Comparison of ENCODE assay signal across 18 cellular contexts in the genomic region with DNA sequence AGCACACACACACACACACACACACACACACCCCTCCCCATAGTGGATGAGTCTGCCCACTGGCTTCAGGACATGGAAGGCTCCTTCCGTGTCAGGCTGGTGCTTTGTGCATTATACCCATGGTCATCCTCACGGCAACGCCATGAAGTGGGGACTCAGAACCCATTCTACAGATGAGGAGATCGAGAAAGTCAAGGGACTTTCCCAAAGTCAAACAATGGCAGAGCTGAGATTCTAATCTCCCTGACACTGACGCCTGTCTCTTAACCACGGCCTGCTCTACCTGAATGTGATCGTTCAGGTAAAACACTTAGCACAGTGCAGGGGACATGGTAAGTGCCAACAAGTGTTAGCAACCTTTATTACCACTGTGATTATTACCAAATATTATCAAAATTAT. TPM values are rescaled to one million over a fixed set of nuclear protein-coding genes. Genes with fewer than 3 reads are reported as not detected.
DNase-seq lines count a peak whose midpoint lies in the region; ATAC-seq, FAIRE-seq and TF ChIP-seq lines count a peak whose summit lies in the region.
"Had no signal": no experiment of that assay in that cellular context is flagged by ENCODE, and none has a peak within 500 bp of the region (broad histone marks: within the 10 kb centered on the region; RNA-seq: fewer than 3 reads in every experiment).

No MANE protein-coding gene starts in this region.

- peak overlapping the region; percentile 46 for H3K4me3 Mint-ChIP-seq in neural progenitor cell
- H3K4me3 Mint-ChIP-seq: GM23338, HFFc6 had no signal

- WGBS in K562 (ENCODE audit: insufficient coverage, low coverage, missing lambda C conversion rate) = 4% methylated on average over 4 of the region's 7 CpGs

- H3K79me2 ChIP-seq in K562 (ENCODE audit: control insufficient read depth, insufficient read depth, low read length) (no peaks in the 10 kb centered on the region), neural progenitor cell (ENCODE audit: low read depth) (peaks cover 8% of the 10 kb centered on the region)

- H3K9me3 ChIP-seq in K562 (replicated peaks; ENCODE audit: control insufficient read depth, insufficient read depth, low read depth, low read length) = no peaks in the 10 kb centered on the region
- no peaks in the 10 kb centered on the region for H3K9me3 ChIP-seq in kidney (ENCODE audit: control insufficient read depth in 1 of 2, low read length in 2 of 2)
- no peaks in the 10 kb centered on the region for H3K9me3 ChIP-seq in neural progenitor cell (ENCODE audit: low read depth)
- H3K9me3 ChIP-seq in gastrocnemius medialis = no peaks in the 10 kb centered on the region
- H3K9me3 ChIP-seq: HAP-1 had no signal

- H4K20me1 ChIP-seq in K562 (replicated peaks; ENCODE audit: control insufficient read depth, insufficient read depth, low read length) (0 out of 2 replicates have a peak, but pooled peaks cover 4% of the 10 kb centered on the region), neural progenitor cell (ENCODE audit: low read depth) (no peaks in the 10 kb centered on the region)

- no peaks in the 10 kb centered on the region for H3K9me3 Mint-ChIP-seq in neural progenitor cell
- H3K9me3 Mint-ChIP-seq: CD4-positive, alpha-beta memory T cell; GM23338; HFFc6 had no signal

- H3K4me1 ChIP-seq in K562 (replicated peaks in 1 of 2; ENCODE audit: control insufficient read depth in 2 of 2, insufficient read depth in 2 of 2, low read length in 2 of 2) = peaks cover 0 to 25% of the 10 kb centered on the region in 2 experiments; a peak in 3 of 5 replicates
- no peaks in the 10 kb centered on the region for H3K4me1 ChIP-seq in kidney (ENCODE audit: control insufficient read depth in 1 of 2, insufficient read depth in 1 of 2, low read depth in 1 of 2, low read length in 2 of 2)
- H3K4me1 ChIP-seq in neural progenitor cell = peaks cover 36% of the 10 kb centered on the region
- H3K4me1 ChIP-seq in gastrocnemius medialis = peaks cover 17 to 38% of the 10 kb centered on the region in 2 donors

- no peak overlapping the region for H3K27ac ChIP-seq in K562 (ENCODE audit: extremely low read depth, low read depth, low read length)
- no peak overlapping the region for H3K27ac ChIP-seq in kidney (ENCODE audit: low read depth in 2 of 2, low read length in 2 of 2)
- no peak overlapping the region for H3K27ac ChIP-seq in neural progenitor cell
- H3K27ac ChIP-seq in gastrocnemius medialis = no peak overlapping the region

- no peaks in the 10 kb centered on the region for H3K9me1 ChIP-seq in K562 (ENCODE audit: control insufficient read depth, insufficient read depth, low read length)

- no peak overlapping the region for H3K4me3 ChIP-seq in K562
- no peak overlapping the region for H3K4me3 ChIP-seq in kidney (ENCODE audit: low read length in 2 of 2)
- H3K4me3 ChIP-seq in neural progenitor cell = no peak overlapping the region
- H3K4me3 ChIP-seq in gastrocnemius medialis = no peak overlapping the region
- H3K4me3 ChIP-seq: GM23338, HAP-1 had no signal

- no TSS peak for BruUV-seq in K562 (replicated peaks; lab: Mats Ljungman, UMichigan)

- H3K36me3 Mint-ChIP-seq in neural progenitor cell = no peaks in the 10 kb centered on the region
- H3K36me3 Mint-ChIP-seq: CD4-positive, alpha-beta memory T cell had no signal

- no peak for TF ChIP-seq CTCF in K562 (IDR thresholded peaks at IDR 0.05 in 2 of 3, conservative IDR thresholded peaks at IDR 0.05 in 1 of 3; ENCODE audit: insufficient read depth in 2 of 3, low read depth in 1 of 3, low read length in 3 of 3)
- TF ChIP-seq CTCF in kidney (IDR thresholded peaks at IDR 0.05; ENCODE audit: borderline replicate concordance, extremely low read depth, insufficient read depth) = no peak
- TF ChIP-seq CTCF in neural progenitor cell (IDR thresholded peaks at IDR 0.05) = no peak
- no peak for TF ChIP-seq CTCF in GM13976 (IDR thresholded peaks at IDR 0.05; ENCODE audit: borderline replicate concordance, control extremely low read depth, extremely low read depth, insufficient read depth, missing control alignments)
- TF ChIP-seq CTCF in gastrocnemius medialis (IDR thresholded peaks at IDR 0.05 in 4 of 5, conservative IDR thresholded peaks at IDR 0.05 in 1 of 5) = no peak

- H3K9ac ChIP-seq in K562 (ENCODE audit: insufficient read depth in 1 of 2, low read depth in 2 of 2, low read length in 2 of 2) (no peak overlapping the region), kidney (ENCODE audit: low read length in 2 of 2) (no peak overlapping the region), neural progenitor cell (no peak overlapping the region)

- H3K36me3 ChIP-seq in K562 (ENCODE audit: control insufficient read depth, insufficient read depth, low read length) = no peaks in the 10 kb centered on the region
- no peaks in the 10 kb centered on the region for H3K36me3 ChIP-seq in kidney (ENCODE audit: control insufficient read depth in 1 of 2, insufficient read depth in 2 of 2, low read length in 2 of 2)
- H3K36me3 ChIP-seq in neural progenitor cell = no peaks in the 10 kb centered on the region
- H3K36me3 ChIP-seq in gastrocnemius medialis = no peaks in the 10 kb centered on the region
- H3K36me3 ChIP-seq: HAP-1 had no signal

- H3K4me1 Mint-ChIP-seq in neural progenitor cell = peaks cover 68% of the 10 kb centered on the region

- H2AFZ ChIP-seq in K562 (ENCODE audit: low read depth, low read length) (no peak overlapping the region), neural progenitor cell (replicated peaks) (no peak overlapping the region)
- H2AFZ ChIP-seq: GM23338 had no signal

- DNase-seq in K562 (ENCODE audit: extremely low read depth in 1 of 4, low spot score in 3 of 4) = no peak
- DNase-seq in kidney = peak; percentile 9
- DNase-seq in neural progenitor cell (ENCODE audit: low spot score) = no peak
- no peak for DNase-seq in GM13976 (ENCODE audit: low spot score)
- no peak for DNase-seq in gastrocnemius medialis
- DNase-seq: C1 segment of cervical spinal cord; Calu3; CD4-positive, alpha-beta memory T cell; COR-L47; DMS53; DMS79 treated with DMSO at 0.1 percent for 48 hours; GF-D8; HFFc6 had no signal

- ATAC-seq in K562 (no peak), gastrocnemius medialis (no peak), HG02973 (IDR thresholded peaks at IDR 0.05; ENCODE audit: unreplicated experiment) (no peak)
- ATAC-seq: GM23338 had no signal

- H3K27me3 ChIP-seq in K562 (ENCODE audit: control insufficient read depth in 2 of 2, insufficient read depth in 2 of 2, low read length in 2 of 2) (peaks cover 2 to 30% of the 10 kb centered on the region in 2 experiments; a peak in 4 of 5 replicates), neural progenitor cell (peaks cover 11% of the 10 kb centered on the region), gastrocnemius medialis (no peaks in the 10 kb centered on the region)

- CTCF ChIA-PET in K562 (lab: Yijun Ruan, JAX; ENCODE audit: low intra/inter-chr PET ratio) = no interaction called here

- H3K4me2 ChIP-seq in K562 (ENCODE audit: insufficient read depth, low read length) (no peak overlapping the region), neural progenitor cell (no peak overlapping the region)
- H3K4me2 ChIP-seq: GM23338 had no signal

- TF ChIP-seq RAD21 in K562 (CRISPR knock-in tag; conservative IDR thresholded peaks at IDR 0.05 in 1 of 2, IDR thresholded peaks at IDR 0.05 in 1 of 2) = no peak

- peaks cover 17% of the 10 kb centered on the region for H3K27me3 Mint-ChIP-seq in neural progenitor cell (ENCODE audit: insufficient read depth, low read depth)

- H3F3A ChIP-seq in neural progenitor cell (ENCODE audit: low read depth) = peaks cover 12% of the 10 kb centered on the region

- POLR2A ChIA-PET in K562 (lab: Yijun Ruan, JAX) = no interaction called here

- in situ Hi-C loops in K562 (cut with MboI) (loop anchor here (25.0 kb wide), 2 partner anchors 394 to 1044 kb away; no protein-coding TSS in a partner anchor), GM13976 (cut with MboI; ENCODE audit: low sequenced_read_pairs, unreplicated experiment) (no loop called here), gastrocnemius medialis (cut with MboI; ENCODE audit: low sequenced_read_pairs in 4 of 4) (loop anchor here (10.0 to 25.0 kb wide), 2 partner anchors 401 to 1044 kb away; no protein-coding TSS in a partner anchor)

- TF ChIP-seq POLR2A in K562 (conservative IDR thresholded peaks at IDR 0.05) (no peak), gastrocnemius medialis (IDR thresholded peaks at IDR 0.05) (no peak)

- peak overlapping the region; percentile 57 for H3K27ac Mint-ChIP-seq in neural progenitor cell
- H3K27ac Mint-ChIP-seq: GM23338, HFFc6 had no signal

- FAIRE-seq in K562 (lab: Jason Lieb, UNC) (no peak), kidney (lab: Jason Lieb, UNC) (no peak)
- FAIRE-seq: GM12892, H54 had no signal

- no peak for TF ChIP-seq EP300 in K562 (IDR thresholded peaks at IDR 0.05; ENCODE audit: low read length)

- intact Hi-C loops in K562 (cut with micrococcal nuclease) (loop anchor here (10.0 kb wide), 2 partner anchors 401 to 1051 kb away; no protein-coding TSS in a partner anchor), kidney (cut with DNase I) (no loop called here), gastrocnemius medialis (cut with DNase I; ENCODE audit: low total_unique reads) (loop anchor here (5.0 kb wide), 1 partner anchor 1049 kb away; no protein-coding TSS in a partner anchor)

TF ChIP-seq in K562, 482 proteins besides CTCF, POLR2A, EP300 and RAD21 (continues in another document):
- TF ChIP-seq ESRRA (IDR thresholded peaks at IDR 0.05; ENCODE audit: borderline replicate concordance, low read depth) = peak; percentile 74

RNA-seq across cellular contexts. Expression of a gene that starts 4.3 kb away (rescaled TPM):
- not detected in 2 replicates for total RNA-seq in K562 (2011; cell fraction: chromatin; rRNA removed; ENCODE audit: low replicate concordance)
- total RNA-seq in K562 (2011; cell fraction: nucleolus; rRNA removed) = under 0.01 TPM in 1 of 2 replicates, not detected in the other
- not detected in 2 replicates for total RNA-seq in K562 (2011; cell fraction: nucleoplasm; rRNA removed)
- total RNA-seq in K562 (2014; rRNA removed) (under 0.01 and 0.05 TPM in 2 replicates), K562 (2014; rRNA removed; fragmentation: Illumina TruSeq; extraction: Trizol) (not detected in 2 replicates), K562 (2015; rRNA removed; fragmentation: Illumina TruSeq; extraction: Trizol) (0.04 TPM in 1 of 2 replicates, not detected in the other), K562 (2021) (0.02 and 0.04 TPM in 2 replicates), kidney (3.2 TPM), neural progenitor cell (ENCODE audit: low replicate concordance) (13.3 and 27.2 TPM in 2 replicates), gastrocnemius medialis (10 to 100 TPM in 3 of 4 donors, 1 to 10 TPM in 1; 8.8 to 40.0 (median 36.6) TPM)
- polyA plus RNA-seq in K562 (2011; rRNA removed) (0.05 TPM in 1 of 2 replicates, not detected in the other), K562 (2014; fragmentation: Illumina TruSeq; extraction: Trizol) (0.01 and 0.04 TPM in 2 replicates), K562 (2014; fragmentation: Nextera tagmentation; extraction: Ambion mirVana) (under 1 TPM in 1 of 2 experiments, not detected in 1; under 0.01 TPM), K562 (2014; rRNA removed) (not detected in 2 replicates), kidney (ENCODE audit: insufficient read depth, low read depth, low replicate concordance) (0.92 TPM)
- polyA plus RNA-seq in K562 (2011; cell fraction: cytosol; rRNA removed) = 0.01 TPM in 1 of 2 replicates, not detected in the other
- polyA plus RNA-seq in K562 (2011; cell fraction: nucleus; rRNA removed) = 0.01 TPM in 2 replicates
- polyA plus RNA-seq in K562 (2012) = 0.05 and 0.06 TPM in 2 replicates
- not detected in 2 replicates for polyA minus RNA-seq in K562 (2011; rRNA and poly(A)+ RNA removed)
- polyA minus RNA-seq in K562 (2011; cell fraction: cytosol; rRNA and poly(A)+ RNA removed) = not detected in 2 replicates
- polyA minus RNA-seq in K562 (2011; cell fraction: nucleus; rRNA and poly(A)+ RNA removed) = under 0.01 TPM in 2 replicates
